In the genomic region with DNA sequence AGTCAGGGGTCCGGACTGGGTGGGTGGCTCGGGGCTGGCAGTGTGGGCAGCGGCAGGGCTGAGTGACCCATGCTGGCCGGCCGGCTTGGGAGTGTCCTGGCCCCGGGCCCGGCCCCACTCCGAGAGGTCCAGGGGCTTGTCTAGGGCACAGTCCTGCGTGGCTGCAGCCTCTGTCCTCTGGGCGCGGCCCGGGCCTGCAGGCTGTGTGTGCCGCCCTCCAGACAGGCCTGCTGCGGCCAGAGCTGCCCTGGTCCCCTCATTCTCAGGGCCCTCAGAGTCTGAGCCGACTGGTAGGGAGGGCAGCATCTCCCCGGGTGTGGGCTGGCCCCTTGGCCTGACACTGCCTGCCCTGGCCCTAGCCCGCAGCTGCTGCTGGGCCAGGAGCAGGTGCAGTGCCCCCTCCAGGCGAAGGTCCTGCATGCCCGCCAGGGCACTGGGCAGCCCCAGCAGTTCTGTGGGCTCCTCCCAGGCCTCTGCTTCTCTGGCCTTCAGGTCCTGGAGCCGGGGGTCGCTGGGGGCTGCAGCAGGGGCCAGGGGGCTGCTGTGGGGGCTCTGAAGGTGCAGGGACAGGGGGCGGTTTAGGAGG, we compare ENCODE assay signal across 1 cellular context.
TF ChIP-seq lines count a peak whose summit lies in the region.

No MANE protein-coding gene starts in this region.

TF ChIP-seq in SK-N-SH treated with all-trans-retinoic acid at 6 μM for 48 hours, 23 proteins besides CTCF, POLR2A, EP300 and RAD21 (continued from another document):
- TF ChIP-seq, protein P1, sequence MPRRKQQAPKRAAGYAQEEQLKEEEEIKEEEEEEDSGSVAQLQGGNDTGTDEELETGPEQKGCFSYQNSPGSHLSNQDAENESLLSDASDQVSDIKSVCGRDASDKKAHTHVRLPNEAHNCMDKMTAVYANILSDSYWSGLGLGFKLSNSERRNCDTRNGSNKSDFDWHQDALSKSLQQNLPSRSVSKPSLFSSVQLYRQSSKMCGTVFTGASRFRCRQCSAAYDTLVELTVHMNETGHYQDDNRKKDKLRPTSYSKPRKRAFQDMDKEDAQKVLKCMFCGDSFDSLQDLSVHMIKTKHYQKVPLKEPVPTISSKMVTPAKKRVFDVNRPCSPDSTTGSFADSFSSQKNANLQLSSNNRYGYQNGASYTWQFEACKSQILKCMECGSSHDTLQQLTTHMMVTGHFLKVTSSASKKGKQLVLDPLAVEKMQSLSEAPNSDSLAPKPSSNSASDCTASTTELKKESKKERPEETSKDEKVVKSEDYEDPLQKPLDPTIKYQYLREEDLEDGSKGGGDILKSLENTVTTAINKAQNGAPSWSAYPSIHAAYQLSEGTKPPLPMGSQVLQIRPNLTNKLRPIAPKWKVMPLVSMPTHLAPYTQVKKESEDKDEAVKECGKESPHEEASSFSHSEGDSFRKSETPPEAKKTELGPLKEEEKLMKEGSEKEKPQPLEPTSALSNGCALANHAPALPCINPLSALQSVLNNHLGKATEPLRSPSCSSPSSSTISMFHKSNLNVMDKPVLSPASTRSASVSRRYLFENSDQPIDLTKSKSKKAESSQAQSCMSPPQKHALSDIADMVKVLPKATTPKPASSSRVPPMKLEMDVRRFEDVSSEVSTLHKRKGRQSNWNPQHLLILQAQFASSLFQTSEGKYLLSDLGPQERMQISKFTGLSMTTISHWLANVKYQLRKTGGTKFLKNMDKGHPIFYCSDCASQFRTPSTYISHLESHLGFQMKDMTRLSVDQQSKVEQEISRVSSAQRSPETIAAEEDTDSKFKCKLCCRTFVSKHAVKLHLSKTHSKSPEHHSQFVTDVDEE (CRISPR knock-in tag; IDR thresholded peaks at IDR 0.05): no peak
- TF ChIP-seq TCF4 (CRISPR knock-in tag; IDR thresholded peaks at IDR 0.05; ENCODE audit: borderline replicate concordance) (no peak), SNAI2 (CRISPR knock-in tag; IDR thresholded peaks at IDR 0.05) (no peak)
